25 cellular contexts compared by ENCODE assay signal in the genomic region with DNA sequence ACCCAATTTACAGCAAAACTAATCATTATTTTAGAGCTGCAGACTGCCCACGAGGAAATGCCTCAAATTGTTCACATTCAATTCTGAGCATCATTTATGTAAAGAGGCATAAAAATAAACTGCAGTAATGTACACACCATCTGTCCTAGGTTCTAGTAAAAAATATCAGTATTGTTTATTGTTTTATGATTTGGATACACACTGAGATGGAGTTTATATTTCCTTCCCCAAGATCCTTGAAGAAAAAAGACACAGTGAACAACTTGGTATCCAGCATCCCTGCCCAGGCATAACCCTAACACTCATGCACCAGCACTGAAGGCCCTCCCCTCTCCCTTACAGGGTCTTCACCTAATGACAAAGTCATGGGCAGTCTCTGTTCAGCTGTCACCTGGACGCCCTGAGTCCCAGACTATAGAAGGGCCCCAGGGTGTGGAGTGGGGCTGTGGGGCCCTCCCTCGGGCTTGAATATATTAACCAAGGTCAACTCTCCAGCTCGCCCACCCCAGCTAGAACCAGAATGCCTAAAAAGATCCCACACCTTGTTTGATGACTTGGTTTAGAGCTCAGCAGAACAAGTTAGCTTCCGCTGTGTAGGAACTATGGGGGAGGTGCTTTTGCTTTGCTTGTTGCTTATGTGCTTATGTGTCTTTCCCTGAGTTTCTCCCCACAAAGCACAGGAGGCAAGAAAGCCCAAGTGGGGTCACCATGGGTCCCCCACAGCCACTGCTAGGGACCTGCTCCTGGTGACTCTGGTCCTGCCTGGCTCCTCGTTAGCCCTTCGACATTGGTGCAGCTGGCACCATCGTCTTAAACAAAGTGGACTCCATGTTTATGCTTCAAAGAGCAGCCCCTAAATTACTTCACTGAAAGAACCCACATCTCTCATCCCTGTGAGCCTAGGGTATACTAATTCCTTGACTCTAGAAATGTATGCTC.
"Had no signal": no experiment of that assay in that cellular context is flagged by ENCODE, and none has a peak within 500 bp of the region (broad histone marks: within the 10 kb centered on the region; RNA-seq: fewer than 3 reads in every experiment).

No MANE protein-coding gene starts in this region.

- H3K27ac ChIP-seq: adrenal gland, testis, uterus had no signal

- H3K36me3 Mint-ChIP-seq: activated naive CD4-positive, alpha-beta T cell treated with anti-CD3 and anti-CD28 coated beads, Interleukin-2, amount 50 U/mL, for 72 hours; memory B cell; stimulated activated naive B cell treated with anti-CD40 and anti-IgM and Interleukin-4, amounts not matched to agents 10 μg/mL and 1 μg/mL and 100 μg/mL, for 72 hours had no signal

- H3K4me3 ChIP-seq: adrenal gland, gastroesophageal sphincter, testis, uterus had no signal

- H3K9me3 ChIP-seq: adrenal gland, gastroesophageal sphincter, testis, uterus had no signal

- ATAC-seq: activated CD4-positive, CD25-positive, alpha-beta regulatory T cell treated with anti-CD3 and anti-CD28 coated beads, Interleukin-2, amount 50 U/mL, for 24 hours; activated naive CD4-positive, alpha-beta T cell treated with anti-CD3 and anti-CD28 coated beads, Interleukin-2, amount 50 U/mL, for 72 hours; esophagus mucosa; gastroesophageal sphincter; left cardiac atrium; sciatic nerve; stimulated activated naive B cell treated with anti-CD40 and anti-IgM and Interleukin-4, amounts not matched to agents 10 μg/mL and 1 μg/mL and 100 μg/mL, for 72 hours had no signal

- H3K36me3 ChIP-seq: uterus had no signal

- H3K4me3 Mint-ChIP-seq: activated CD4-positive, alpha-beta memory T cell treated with anti-CD3 and anti-CD28 coated beads, Interleukin-2, amount 10 ng/mL, durations not matched to agents 7 days and 5 days; activated CD4-positive, alpha-beta T cell treated with anti-CD3 and anti-CD28 coated beads, Interleukin-2, amount 10 ng/mL, durations not matched to agents 24 days and 14 days; memory B cell; nephron progenitor cell; stimulated activated naive B cell treated with anti-CD40 and anti-IgM and Interleukin-4, amounts not matched to agents 10 μg/mL and 1 μg/mL and 100 μg/mL, for 72 hours had no signal

- H3K27ac Mint-ChIP-seq: activated CD4-positive, alpha-beta memory T cell treated with anti-CD3 and anti-CD28 coated beads, Interleukin-2, amount 10 ng/mL, durations not matched to agents 7 days and 5 days; activated CD4-positive, alpha-beta T cell treated with anti-CD3 and anti-CD28 coated beads, Interleukin-2, amount 10 ng/mL, durations not matched to agents 24 days and 14 days; activated naive CD4-positive, alpha-beta T cell treated with anti-CD3 and anti-CD28 coated beads, Interleukin-2, amount 50 U/mL, for 72 hours; memory B cell; nephron progenitor cell; stimulated activated naive B cell treated with anti-CD40 and anti-IgM and Interleukin-4, amounts not matched to agents 10 μg/mL and 1 μg/mL and 100 μg/mL, for 72 hours had no signal

- H3K4me1 Mint-ChIP-seq: activated CD4-positive, alpha-beta memory T cell treated with anti-CD3 and anti-CD28 coated beads, Interleukin-2, amount 10 ng/mL, durations not matched to agents 7 days and 5 days; activated CD4-positive, alpha-beta T cell treated with anti-CD3 and anti-CD28 coated beads, Interleukin-2, amount 10 ng/mL, durations not matched to agents 24 days and 14 days; memory B cell; stimulated activated naive B cell treated with anti-CD40 and anti-IgM and Interleukin-4, amounts not matched to agents 10 μg/mL and 1 μg/mL and 100 μg/mL, for 72 hours had no signal

- DNase-seq: activated CD4-positive, alpha-beta memory T cell treated with anti-CD3 and anti-CD28 coated beads, Interleukin-2, amount 10 ng/mL, durations not matched to agents 7 days and 5 days; activated CD4-positive, alpha-beta T cell treated with anti-CD3 and anti-CD28 coated beads, Interleukin-2, amount 10 ng/mL, durations not matched to agents 24 days and 14 days; activated effector memory CD4-positive, alpha-beta T cell treated with anti-CD3 and anti-CD28 coated beads, Interleukin-2, amount 50 U/mL, for 16 hours; adrenal gland; cerebellar nuclear complex; dermis blood vessel endothelial cell; effector CD8-positive, alpha-beta T cell; head of caudate nucleus; islet precursor cell; left cardiac atrium; nephron progenitor cell; nucleus accumbens; stimulated activated CD4-positive, alpha-beta T cell treated with anti-CD3 and anti-CD28 coated beads, Interleukin-2, amount 100 ng/mL, for 48 hours; stimulated activated CD8-positive, alpha-beta memory T cell treated with anti-CD3 and anti-CD28 coated beads, Interleukin-4, amount 100 ng/mL, for 48 hours; stimulated activated naive B cell treated with anti-CD40 and anti-IgM and Interleukin-4, amounts not matched to agents 10 μg/mL and 1 μg/mL and 100 μg/mL, for 72 hours; T1000; testis; trophoblast cell; uterus had no signal

- H3K9me3 Mint-ChIP-seq: activated CD4-positive, alpha-beta memory T cell treated with anti-CD3 and anti-CD28 coated beads, Interleukin-2, amount 10 ng/mL, durations not matched to agents 7 days and 5 days; activated CD4-positive, alpha-beta T cell treated with anti-CD3 and anti-CD28 coated beads, Interleukin-2, amount 10 ng/mL, durations not matched to agents 24 days and 14 days; activated naive CD4-positive, alpha-beta T cell treated with anti-CD3 and anti-CD28 coated beads, Interleukin-2, amount 50 U/mL, for 72 hours; memory B cell; nephron progenitor cell; stimulated activated naive B cell treated with anti-CD40 and anti-IgM and Interleukin-4, amounts not matched to agents 10 μg/mL and 1 μg/mL and 100 μg/mL, for 72 hours had no signal

- H3K4me1 ChIP-seq: adrenal gland, testis, uterus had no signal

- H3K27me3 ChIP-seq: adrenal gland, gastroesophageal sphincter, testis, uterus had no signal
